Comparison of ENCODE assay signal across 29 cellular contexts in the genomic region with DNA sequence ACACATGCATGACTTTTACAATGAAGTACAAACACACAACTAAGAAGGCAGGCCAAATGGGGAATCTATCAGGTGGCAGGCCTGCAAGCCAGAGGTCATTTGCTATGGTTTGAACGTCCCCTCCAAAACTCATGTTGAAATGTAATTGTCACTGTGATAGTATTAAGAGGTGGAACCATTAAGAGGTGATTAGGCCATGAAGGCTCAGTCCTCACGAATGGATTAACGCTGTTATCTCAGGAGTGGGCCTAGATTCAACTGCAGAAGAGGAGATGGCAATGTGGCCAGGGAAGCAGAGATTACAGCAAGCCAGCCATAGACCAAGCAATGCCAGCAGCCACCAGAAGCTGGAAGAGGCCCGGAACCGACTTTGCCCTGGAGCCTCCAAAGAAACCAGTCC.
"Had no signal": no experiment of that assay in that cellular context is flagged by ENCODE, and none has a peak within 500 bp of the region (broad histone marks: within the 10 kb centered on the region; RNA-seq: fewer than 3 reads in every experiment).

No MANE protein-coding gene starts in this region.

- H3K9me3 ChIP-seq: colonic mucosa, left lung, neutrophil, pancreas, psoas muscle, testis, uterus had no signal

- H3K27me3 ChIP-seq: colonic mucosa, dorsolateral prefrontal cortex, left lung, neutrophil, pancreas, testis, uterus had no signal

- H3K4me1 ChIP-seq: colonic mucosa, pancreas, psoas muscle, uterus had no signal

- ATAC-seq: activated naive CD8-positive, alpha-beta T cell treated with anti-CD3 and anti-CD28 coated beads, Interleukin-2, amount 50 U/mL, for 24 hours; effector memory CD8-positive, alpha-beta T cell; pancreas; psoas muscle had no signal

- H3K36me3 ChIP-seq: colonic mucosa, left lung, neutrophil, pancreas, uterus had no signal

- DNase-seq: activated CD4-positive, alpha-beta memory T cell treated with anti-CD3 and anti-CD28 coated beads for 36 hours; activated CD4-positive, alpha-beta T cell treated with anti-CD3 and anti-CD28 coated beads, Interleukin-2, amount 10 ng/mL, durations not matched to agents 24 days and 14 days; activated CD4-positive, CD25-positive, alpha-beta regulatory T cell treated with anti-CD3 and anti-CD28 coated beads, Interleukin-2, amount 50 U/mL, for 72 hours; activated CD8-positive, alpha-beta memory T cell treated with anti-CD3 and anti-CD28 coated beads, Interleukin-2, amount 50 U/mL, for 4 hours; activated naive CD8-positive, alpha-beta T cell treated with anti-CD3 and anti-CD28 coated beads, Interleukin-2, amount 50 U/mL, for 24 hours; activated T-cell treated with anti-CD3 and anti-CD28 coated beads, Interleukin-2, amount 50 U/mL, for 1 hour; amygdala; colonic mucosa; dorsolateral prefrontal cortex; effector memory CD8-positive, alpha-beta T cell; erythroblast; foreskin fibroblast; kidney glomerular epithelial cell; left lung; pancreas; psoas muscle; stimulated activated CD4-positive, alpha-beta T cell treated with anti-CD3 and anti-CD28 coated beads, Interleukin-15, amount 100 ng/mL, for 24 hours; stimulated activated CD4-positive, alpha-beta T cell treated with anti-CD3 and anti-CD28 coated beads, Interleukin-2, amount 100 ng/mL, for 24 hours; stimulated activated naive CD4-positive, alpha-beta T cell; T1000; testis; trophoblast cell; uterus had no signal

- H3K4me3 ChIP-seq: colonic mucosa, dorsolateral prefrontal cortex, left lung, pancreas, psoas muscle, SK-N-MC, testis, uterus had no signal

- H3K4me1 Mint-ChIP-seq: activated naive CD4-positive, alpha-beta T cell treated with anti-CD3 and anti-CD28 coated beads, Interleukin-2, amount 50 U/mL, for 24 hours; activated naive CD8-positive, alpha-beta T cell treated with anti-CD3 and anti-CD28 coated beads, Interleukin-2, amount 50 U/mL, for 24 hours had no signal

- H3K27ac ChIP-seq: colonic mucosa, left lung, neutrophil, pancreas, psoas muscle, SK-N-MC, testis had no signal

- H3K27ac Mint-ChIP-seq: activated CD4-positive, alpha-beta memory T cell treated with anti-CD3 and anti-CD28 coated beads for 36 hours; activated CD4-positive, alpha-beta T cell treated with anti-CD3 and anti-CD28 coated beads, Interleukin-2, amount 10 ng/mL, durations not matched to agents 24 days and 14 days; activated naive CD4-positive, alpha-beta T cell treated with anti-CD3 and anti-CD28 coated beads, Interleukin-2, amount 50 U/mL, for 24 hours; activated naive CD8-positive, alpha-beta T cell treated with anti-CD3 and anti-CD28 coated beads, Interleukin-2, amount 50 U/mL, for 24 hours; activated T-helper 1 cell treated with anti-CD3 and anti-CD28 coated beads, Interleukin-12 subunit alpha, Interleukin-12 subunit beta, Interleukin-2, Interleukin-4 antibody, amounts not matched to agents 30 ng/mL and 10 ng/mL and 1 ng/mL, durations not matched to agents 14 hours and 24 hours and 36 hours; effector memory CD8-positive, alpha-beta T cell; T-helper 1 cell treated with Interleukin-12 subunit alpha and Interleukin-12 subunit beta and Interleukin-4 antibody, amounts not matched to agents 30 μg/mL and 1 μg/mL, for 36 hours had no signal

- H3K4me3 Mint-ChIP-seq: activated CD4-positive, alpha-beta memory T cell treated with anti-CD3 and anti-CD28 coated beads for 36 hours; activated CD4-positive, alpha-beta T cell treated with anti-CD3 and anti-CD28 coated beads, Interleukin-2, amount 10 ng/mL, durations not matched to agents 24 days and 14 days; activated naive CD4-positive, alpha-beta T cell treated with anti-CD3 and anti-CD28 coated beads, Interleukin-2, amount 50 U/mL, for 24 hours; activated naive CD8-positive, alpha-beta T cell treated with anti-CD3 and anti-CD28 coated beads, Interleukin-2, amount 50 U/mL, for 24 hours; activated T-helper 1 cell treated with anti-CD3 and anti-CD28 coated beads, Interleukin-12 subunit alpha, Interleukin-12 subunit beta, Interleukin-2, Interleukin-4 antibody, amounts not matched to agents 30 ng/mL and 10 ng/mL and 1 ng/mL, durations not matched to agents 14 hours and 24 hours and 36 hours; effector memory CD8-positive, alpha-beta T cell; nephron; T-helper 1 cell treated with Interleukin-12 subunit alpha and Interleukin-12 subunit beta and Interleukin-4 antibody, amounts not matched to agents 30 μg/mL and 1 μg/mL, for 36 hours had no signal

- H3K27me3 Mint-ChIP-seq: activated CD4-positive, alpha-beta memory T cell treated with anti-CD3 and anti-CD28 coated beads for 36 hours; activated CD4-positive, alpha-beta T cell treated with anti-CD3 and anti-CD28 coated beads, Interleukin-2, amount 10 ng/mL, durations not matched to agents 24 days and 14 days; activated naive CD4-positive, alpha-beta T cell treated with anti-CD3 and anti-CD28 coated beads, Interleukin-2, amount 50 U/mL, for 24 hours; activated naive CD8-positive, alpha-beta T cell treated with anti-CD3 and anti-CD28 coated beads, Interleukin-2, amount 50 U/mL, for 24 hours; effector memory CD8-positive, alpha-beta T cell had no signal

- H3K9me3 Mint-ChIP-seq: activated CD4-positive, alpha-beta memory T cell treated with anti-CD3 and anti-CD28 coated beads for 36 hours; activated CD4-positive, alpha-beta T cell treated with anti-CD3 and anti-CD28 coated beads, Interleukin-2, amount 10 ng/mL, durations not matched to agents 24 days and 14 days; activated naive CD4-positive, alpha-beta T cell treated with anti-CD3 and anti-CD28 coated beads, Interleukin-2, amount 50 U/mL, for 24 hours; activated naive CD8-positive, alpha-beta T cell treated with anti-CD3 and anti-CD28 coated beads, Interleukin-2, amount 50 U/mL, for 24 hours; activated T-helper 1 cell treated with anti-CD3 and anti-CD28 coated beads, Interleukin-12 subunit alpha, Interleukin-12 subunit beta, Interleukin-2, Interleukin-4 antibody, amounts not matched to agents 30 ng/mL and 10 ng/mL and 1 ng/mL, durations not matched to agents 14 hours and 24 hours and 36 hours; effector memory CD8-positive, alpha-beta T cell; nephron; T-helper 1 cell treated with Interleukin-12 subunit alpha and Interleukin-12 subunit beta and Interleukin-4 antibody, amounts not matched to agents 30 μg/mL and 1 μg/mL, for 36 hours had no signal
